16 cellular contexts compared by ENCODE assay signal in the genomic region with DNA sequence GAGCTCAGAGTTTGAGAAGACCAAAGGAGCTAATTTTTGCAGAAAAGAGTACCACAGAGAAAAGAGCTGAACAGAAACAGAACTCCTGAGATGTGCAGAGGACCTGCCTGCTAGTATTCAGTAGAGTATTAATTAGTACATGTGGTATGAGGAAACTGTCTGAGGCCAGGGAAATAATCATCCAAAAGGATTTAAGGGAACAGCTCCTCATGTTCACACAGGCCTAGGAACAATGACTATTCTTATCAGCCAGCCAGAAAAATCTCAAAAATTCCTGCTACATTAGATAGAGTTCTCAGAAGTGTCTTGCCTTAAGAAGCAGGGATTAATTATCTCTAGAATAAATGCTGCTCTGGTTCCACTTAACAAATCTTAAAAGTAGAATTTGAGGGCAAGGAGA. TPM values are rescaled to one million over a fixed set of nuclear protein-coding genes. Genes with fewer than 3 reads are reported as not detected.
DNase-seq lines count a peak whose midpoint lies in the region; ATAC-seq and TF ChIP-seq lines count a peak whose summit lies in the region.
"Had no signal": no experiment of that assay in that cellular context is flagged by ENCODE, and none has a peak within 500 bp of the region (broad histone marks: within the 10 kb centered on the region; RNA-seq: fewer than 3 reads in every experiment).

No MANE protein-coding gene starts in this region.

- H3K4me3 Mint-ChIP-seq in mesothelial cell of epicardium, result no peak overlapping the region
- H3K4me3 Mint-ChIP-seq: CD4-positive, alpha-beta memory T cell had no signal

- POLR2A ChIA-PET in RWPE1 (lab: Yijun Ruan, JAX; ENCODE audit: low non-redundant PET), result no interaction called here

- no peak overlapping the region; the same call in 1 of the 2 replicates for H3K27ac ChIP-seq in RWPE1
- H3K27ac ChIP-seq: 22Rv1 had no signal

- peak overlapping the region; percentile 86 for H3K27ac Mint-ChIP-seq in mesothelial cell of epicardium

- DNase-seq in NCI-H82 (lab: John Stamatoyannopoulos, UW), result peak; percentile 18
- no peak for DNase-seq in NCI-H82 treated with DMSO at 0.1 percent for 48 hours (lab: John Stamatoyannopoulos, UW; ENCODE audit: unreplicated experiment)
- peak; percentile 21 for DNase-seq in RWPE1 (ENCODE audit: low spot score)
- DNase-seq in epithelial cell of esophagus (ENCODE audit: low read depth), result peak; percentile 82
- no peak for DNase-seq in mesothelial cell of epicardium (ENCODE audit: low spot score in 2 of 2, unreplicated experiment in 2 of 2)
- DNase-seq in ACHN, result no peak
- no peak for DNase-seq in SW480 (ENCODE audit: low spot score)
- DNase-seq: CD4-positive, alpha-beta memory T cell; DMS79 treated with DMSO at 0.1 percent for 48 hours; HCEC 1CT; NCI-H187; NCI-H526 treated with DMSO at 0.1 percent for 48 hours; OCI-M1 had no signal

- in situ Hi-C loops in ACHN (cut with HindIII; ENCODE audit: low pct_ligation_motif_present, low pct_unique_long_range_greater_than_20kb, low sequenced_read_pairs), result no loop called here

- no peaks in the 10 kb centered on the region for H3K27me3 Mint-ChIP-seq in mesothelial cell of epicardium (ENCODE audit: low read depth)

- CTCF ChIA-PET in RWPE1 (lab: Yijun Ruan, JAX), result no interaction called here

- H3K4me1 Mint-ChIP-seq in mesothelial cell of epicardium, result peaks cover 25% of the 10 kb centered on the region
- H3K4me1 Mint-ChIP-seq: CD4-positive, alpha-beta memory T cell had no signal

- ATAC-seq in HG02870 (IDR thresholded peaks at IDR 0.05; ENCODE audit: unreplicated experiment), result no peak

- TF ChIP-seq CTCF in RWPE1 (conservative IDR thresholded peaks at IDR 0.05; ENCODE audit: low read depth) (no peak), epithelial cell of esophagus (IDR thresholded peaks at IDR 0.05; ENCODE audit: insufficient read depth, low read depth, low read length, missing control alignments) (no peak), mesothelial cell of epicardium (IDR thresholded peaks at IDR 0.05; ENCODE audit: unreplicated experiment) (no peak)

- H3K36me3 Mint-ChIP-seq in mesothelial cell of epicardium, result peaks cover 23% of the 10 kb centered on the region
- H3K36me3 Mint-ChIP-seq: CD4-positive, alpha-beta memory T cell had no signal

- no peaks in the 10 kb centered on the region for H3K9me3 Mint-ChIP-seq in mesothelial cell of epicardium
- H3K9me3 Mint-ChIP-seq: CD4-positive, alpha-beta memory T cell had no signal

- no peak overlapping the region for H3K4me3 ChIP-seq in epithelial cell of esophagus (ENCODE audit: low read length)

RNA-seq across cellular contexts. Expression of a gene that starts 36.4 kb away (rescaled TPM):
- 65.3 to 69.5 TPM (median 67.3 TPM) in 3 replicates for total RNA-seq in mesothelial cell of epicardium
- total RNA-seq: RPMI7951 had no signal

Comparison
In these comparisons a context has a peak if more than half of its experiments do, and no peak if none do; other contexts are left out.
1. DNase-seq: peak in NCI-H82 (single experiment), RWPE1 (single experiment) and epithelial cell of esophagus (single experiment); none in NCI-H82 treated with DMSO at 0.1 percent for 48 hours (single experiment), mesothelial cell of epicardium (0 of 2), ACHN (single experiment) and SW480 (single experiment).